ENCODE assay signal across 18 cellular contexts in genomic region chr1:22139817-22140216, GRCh38. TPM values are rescaled to one million over a fixed set of nuclear protein-coding genes. Genes with fewer than 3 reads are reported as not detected.
"Had no signal": no experiment of that assay in that cellular context is flagged by ENCODE, and none has a peak within 500 bp of the region (broad histone marks: within the 10 kb centered on the region; RNA-seq: fewer than 3 reads in every experiment).

No MANE protein-coding gene starts in this region.

- H3K27ac Mint-ChIP-seq: activated naive CD4-positive, alpha-beta T cell treated with anti-CD3 and anti-CD28 coated beads, Interleukin-2, amount 50 U/mL, for 24 hours; memory B cell had no signal

- H3K36me3 Mint-ChIP-seq: activated naive CD4-positive, alpha-beta T cell treated with anti-CD3 and anti-CD28 coated beads, Interleukin-2, amount 50 U/mL, for 24 hours; memory B cell had no signal

- H3K27ac ChIP-seq: body of pancreas, epithelial cell of prostate, gastrocnemius medialis, heart right ventricle, left ventricle myocardium inferior, pancreas, suprapubic skin, upper lobe of right lung had no signal

- H3K9me3 Mint-ChIP-seq: activated naive CD4-positive, alpha-beta T cell treated with anti-CD3 and anti-CD28 coated beads, Interleukin-2, amount 50 U/mL, for 24 hours; central memory CD8-positive, alpha-beta T cell; memory B cell had no signal

- H3K36me3 ChIP-seq: gastrocnemius medialis, heart right ventricle, left ventricle myocardium inferior, pancreas, suprapubic skin, upper lobe of right lung had no signal

- DNase-seq: activated CD4-positive, alpha-beta T cell treated with anti-CD3 and anti-CD28 coated beads, Interleukin-2, amount 50 U/mL, for 1 hour; activated CD4-positive, CD25-positive, alpha-beta regulatory T cell; activated T-cell treated with anti-CD3 and anti-CD28 coated beads, Interleukin-2, amount 50 U/mL, for 1 hour; body of pancreas; effector memory CD4-positive, alpha-beta T cell; gastrocnemius medialis; heart right ventricle; kidney; left ventricle myocardium inferior; pancreas; stimulated activated CD4-positive, alpha-beta T cell treated with anti-CD3 and anti-CD28 coated beads, Interleukin-2, amount 100 ng/mL, for 48 hours; stimulated activated naive CD8-positive, alpha-beta T cell treated with anti-CD3 and anti-CD28 coated beads, Interleukin-15, Interleukin-2, amounts not matched to agents 100 U/mL and 50 U/mL, for 24 hours; upper lobe of right lung had no signal

- ATAC-seq: body of pancreas; gastrocnemius medialis; heart right ventricle; pancreas; stimulated activated naive CD8-positive, alpha-beta T cell treated with anti-CD3 and anti-CD28 coated beads, Interleukin-15, Interleukin-2, amounts not matched to agents 100 U/mL and 50 U/mL, for 24 hours; upper lobe of right lung had no signal

- H3K4me3 Mint-ChIP-seq: activated naive CD4-positive, alpha-beta T cell treated with anti-CD3 and anti-CD28 coated beads, Interleukin-2, amount 50 U/mL, for 24 hours; central memory CD8-positive, alpha-beta T cell; memory B cell had no signal

- H3K9me3 ChIP-seq: body of pancreas, gastrocnemius medialis, heart right ventricle, left ventricle myocardium inferior, pancreas, suprapubic skin, upper lobe of right lung had no signal

- H3K27me3 ChIP-seq: body of pancreas, gastrocnemius medialis, pancreas had no signal

- FAIRE-seq: kidney, pancreas had no signal

- H3K4me3 ChIP-seq: body of pancreas, gastrocnemius medialis, heart right ventricle, left ventricle myocardium inferior, pancreas, suprapubic skin, upper lobe of right lung had no signal

RNA-seq across cellular contexts. Expression of gene WNT4, which starts 3.1 kb away (rescaled TPM):
- total RNA-seq: left ventricle myocardium inferior had no signal
